ENCODE assay signal across 1 cellular context in the genomic region with DNA sequence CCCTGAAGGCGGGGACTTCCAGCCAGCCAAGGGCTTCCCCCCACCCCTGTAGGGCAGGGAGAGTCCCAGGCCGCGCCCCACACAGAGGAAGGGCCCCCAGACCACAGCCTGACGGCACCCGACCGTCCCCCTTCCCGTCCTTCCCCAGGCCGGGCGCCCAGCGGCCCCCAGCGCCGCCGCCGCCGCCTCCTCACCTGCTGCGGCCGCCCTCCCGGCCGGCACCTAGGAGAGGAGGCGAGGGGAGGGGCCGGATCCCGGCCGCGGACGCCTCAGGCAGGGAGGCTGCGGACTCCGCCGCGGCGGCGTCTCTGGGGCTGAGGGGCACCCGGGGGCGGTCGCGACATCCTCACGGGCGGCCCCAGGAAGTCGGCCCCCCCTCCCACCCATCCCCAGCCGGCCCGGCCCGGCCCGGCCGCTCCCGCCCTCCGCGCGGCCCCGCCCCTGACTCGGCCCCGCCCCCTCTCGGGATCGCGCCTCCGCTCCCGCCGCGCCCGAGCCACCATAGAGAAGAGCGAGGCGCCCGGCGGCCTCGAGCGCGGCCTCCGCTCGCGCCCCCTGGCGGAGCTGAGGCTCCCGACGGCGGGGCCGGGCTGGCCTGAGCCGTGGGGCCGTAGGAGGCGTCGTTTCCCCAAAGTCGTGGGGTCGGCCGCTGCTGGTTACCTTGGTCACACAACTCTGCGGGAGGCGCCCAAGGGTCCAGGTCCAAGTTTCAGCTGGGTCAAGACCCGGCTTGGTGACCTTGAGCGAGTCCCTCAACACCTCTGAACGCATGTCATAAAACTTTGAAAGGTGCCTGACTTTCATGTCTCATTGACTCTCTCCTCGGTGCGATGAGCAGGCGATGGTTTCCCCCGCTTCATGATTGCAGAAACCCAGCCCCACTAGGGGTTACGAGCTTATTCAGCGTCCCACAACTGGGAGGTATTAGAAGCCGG.
TF ChIP-seq lines count a peak whose summit lies in the region.

No MANE protein-coding gene starts in this region.

TF ChIP-seq in HEK293, 187 proteins besides CTCF, POLR2A, EP300 and RAD21 (continued from another document):
- TF ChIP-seq ZNF221 (tag by site-specific recombination; IDR thresholded peaks at IDR 0.05; ENCODE audit: borderline replicate concordance), result no peak
